Comparison of ENCODE assay signal across 8 cellular contexts in genomic region chr5:79236970-79237734, GRCh38. TPM values are rescaled to one million over a fixed set of nuclear protein-coding genes. Genes with fewer than 3 reads are reported as not detected.
A peak's percentile ranks its signal among the peaks of the same experiment; 100 is the strongest.
DNase-seq lines count a peak whose midpoint lies in the region; ATAC-seq, FAIRE-seq and TF ChIP-seq lines count a peak whose summit lies in the region.

No MANE protein-coding gene starts in this region.

- no peaks in the 10 kb centered on the region for H3K36me3 ChIP-seq in HUES64 (ENCODE audit: insufficient read depth, low read length)
- no peaks in the 10 kb centered on the region for H3K36me3 ChIP-seq in K562 (ENCODE audit: control insufficient read depth, insufficient read depth, low read length)
- H3K36me3 ChIP-seq in skeletal muscle tissue (ENCODE audit: control insufficient read depth in 3 of 3, insufficient read depth in 3 of 3, low read length in 3 of 3), result peaks cover 0 to 4% (median 0%) of the 10 kb centered on the region in 3 donors

- H3K27me3 Mint-ChIP-seq in T-helper 1 cell treated with Interleukin-12 subunit alpha and Interleukin-12 subunit beta and Interleukin-4 antibody, amounts not matched to agents 30 μg/mL and 1 μg/mL, for 36 hours (ENCODE audit: low read depth), result no peaks in the 10 kb centered on the region

- H3K4me1 ChIP-seq in HUES64 (ENCODE audit: insufficient read depth, low read length), result peaks cover 20% of the 10 kb centered on the region
- peaks cover 0 to 20% of the 10 kb centered on the region in 2 experiments; a peak in 3 of 5 replicates for H3K4me1 ChIP-seq in K562 (replicated peaks in 1 of 2; ENCODE audit: control insufficient read depth in 2 of 2, insufficient read depth in 2 of 2, low read length in 2 of 2)
- H3K4me1 ChIP-seq in skeletal muscle tissue (ENCODE audit: control insufficient read depth in 3 of 3, insufficient read depth in 3 of 3, low read length in 3 of 3), result peaks cover 11 to 17% (median 11%) of the 10 kb centered on the region in 3 donors

- peak overlapping the region; percentile 34 for H3K27ac Mint-ChIP-seq in T-helper 1 cell treated with Interleukin-12 subunit alpha and Interleukin-12 subunit beta and Interleukin-4 antibody, amounts not matched to agents 30 μg/mL and 1 μg/mL, for 36 hours

- no peak for FAIRE-seq in K562 (lab: Jason Lieb, UNC)

- H3K79me2 ChIP-seq in K562 (ENCODE audit: control insufficient read depth, insufficient read depth, low read length), result peaks cover 50% of the 10 kb centered on the region

- H3K27ac ChIP-seq in HUES64 (ENCODE audit: low read depth, low read length) (peak overlapping the region; percentile 90; the same call in 1 of the 2 replicates), K562 (ENCODE audit: extremely low read depth, low read depth, low read length) (peak overlapping the region; percentile 73), skeletal muscle tissue (ENCODE audit: low read depth, low read length) (peak overlapping the region; percentile 94)

- H3K9ac ChIP-seq in HUES64 (ENCODE audit: low read depth, low read length) (peak overlapping the region; percentile 91), K562 (ENCODE audit: insufficient read depth in 1 of 2, low read depth in 2 of 2, low read length in 2 of 2) (peak overlapping the region; percentile 74 to 94), skeletal muscle tissue (ENCODE audit: low read depth in 1 of 3, low read length in 3 of 3) (peak overlapping the region; percentile 89 to 96 (median 93))

- CTCF ChIA-PET in K562 (lab: Yijun Ruan, JAX; ENCODE audit: low intra/inter-chr PET ratio), result no interaction called here

- H3K9me1 ChIP-seq in K562 (ENCODE audit: control insufficient read depth, insufficient read depth, low read length), result no peaks in the 10 kb centered on the region

- no peak for TF ChIP-seq POLR2A in K562 (conservative IDR thresholded peaks at IDR 0.05)

- no peaks in the 10 kb centered on the region for H3K9me3 Mint-ChIP-seq in T-helper 1 cell treated with Interleukin-12 subunit alpha and Interleukin-12 subunit beta and Interleukin-4 antibody, amounts not matched to agents 30 μg/mL and 1 μg/mL, for 36 hours

- no peaks in the 10 kb centered on the region for H4K20me1 ChIP-seq in K562 (replicated peaks; ENCODE audit: control insufficient read depth, insufficient read depth, low read length)

- DNase-seq in C1 segment of cervical spinal cord (lab: John Stamatoyannopoulos, UW), result peak in 8 of 14 donors; percentile 29 to 60 (median 40)
- peak; percentile 22 to 68 (median 46) for DNase-seq in K562 (ENCODE audit: extremely low read depth in 1 of 4, low spot score in 3 of 4)
- DNase-seq in DMS153 (lab: John Stamatoyannopoulos, UW), result no peak

- peak overlapping the region; percentile 80 for H3K4me2 ChIP-seq in K562 (ENCODE audit: insufficient read depth, low read length)

- POLR2A ChIA-PET in K562 (lab: Yijun Ruan, JAX), result interaction anchor here (0.6 to 2.4 kb wide), 9 partner anchors 11 to 231 kb away, joined by 3 to 16 read pairs (median 4); no protein-coding TSS in a partner anchor

- no peak for TF ChIP-seq RAD21 in K562 (CRISPR knock-in tag; conservative IDR thresholded peaks at IDR 0.05 in 1 of 2, IDR thresholded peaks at IDR 0.05 in 1 of 2)

- no TSS peak for BruUV-seq in K562 (replicated peaks; lab: Mats Ljungman, UMichigan)

- peak overlapping the region; percentile 94 for H2AFZ ChIP-seq in K562 (ENCODE audit: low read depth, low read length)

- peaks cover 1% of the 10 kb centered on the region for H3K36me3 Mint-ChIP-seq in T-helper 1 cell treated with Interleukin-12 subunit alpha and Interleukin-12 subunit beta and Interleukin-4 antibody, amounts not matched to agents 30 μg/mL and 1 μg/mL, for 36 hours (ENCODE audit: low read depth)

- no peak for TF ChIP-seq CTCF in K562 (IDR thresholded peaks at IDR 0.05 in 2 of 3, conservative IDR thresholded peaks at IDR 0.05 in 1 of 3; ENCODE audit: insufficient read depth in 2 of 3, low read depth in 1 of 3, low read length in 3 of 3)

- intact Hi-C loops in K562 (cut with micrococcal nuclease), result loop anchor here (5.0 kb wide), 2 partner anchors 105 to 275 kb away; partner anchors contain the start of gene HOMER1

- H3K4me3 ChIP-seq in HUES64 (ENCODE audit: low read length) (peak overlapping the region; percentile 90), K562 (peak overlapping the region; percentile 52), iPS-18c (ENCODE audit: insufficient read depth, low read depth, low read length) (peak overlapping the region; percentile 94), skeletal muscle tissue (ENCODE audit: low read length in 3 of 3) (peak overlapping the region; percentile 94 to 97 (median 96))

- H3K4me1 Mint-ChIP-seq in T-helper 1 cell treated with Interleukin-12 subunit alpha and Interleukin-12 subunit beta and Interleukin-4 antibody, amounts not matched to agents 30 μg/mL and 1 μg/mL, for 36 hours (ENCODE audit: low read depth), result peaks cover 23% of the 10 kb centered on the region

- peak overlapping the region; percentile 85 for H3K4me3 Mint-ChIP-seq in T-helper 1 cell treated with Interleukin-12 subunit alpha and Interleukin-12 subunit beta and Interleukin-4 antibody, amounts not matched to agents 30 μg/mL and 1 μg/mL, for 36 hours

- peak; percentile 20 for ATAC-seq in GM19463 (IDR thresholded peaks at IDR 0.05; ENCODE audit: unreplicated experiment)
- ATAC-seq in K562, result peak; percentile 68

- no peak for TF ChIP-seq EP300 in K562 (IDR thresholded peaks at IDR 0.05; ENCODE audit: low read length)

- under 1% methylated on average over 61 of the region's 61 CpGs for WGBS in HUES64
- 2% methylated on average over 51 of the region's 61 CpGs for WGBS in K562 (ENCODE audit: insufficient coverage, low coverage, missing lambda C conversion rate)

- in situ Hi-C loops in K562 (cut with MboI), result no loop called here

- H3K27me3 ChIP-seq in HUES64 (ENCODE audit: insufficient read depth, low read length) (peaks cover 25% of the 10 kb centered on the region), K562 (ENCODE audit: control insufficient read depth in 2 of 2, insufficient read depth in 2 of 2, low read length in 2 of 2) (no peaks in the 10 kb centered on the region), skeletal muscle tissue (ENCODE audit: control insufficient read depth in 3 of 3, insufficient read depth in 3 of 3, low read length in 3 of 3) (no peaks in the 10 kb centered on the region)

- no peaks in the 10 kb centered on the region for H3K9me3 ChIP-seq in HUES64 (ENCODE audit: insufficient read depth, low read depth, low read length)
- H3K9me3 ChIP-seq in K562 (replicated peaks; ENCODE audit: control insufficient read depth, insufficient read depth, low read depth, low read length), result no peaks in the 10 kb centered on the region
- peaks cover 4% of the 10 kb centered on the region for H3K9me3 ChIP-seq in iPS-18c (ENCODE audit: control insufficient read depth, insufficient read depth, low read length)
- no peaks in the 10 kb centered on the region for H3K9me3 ChIP-seq in skeletal muscle tissue (ENCODE audit: control insufficient read depth in 3 of 3, low read length in 3 of 3)

TF ChIP-seq in K562, 482 proteins besides CTCF, POLR2A, EP300 and RAD21 (continues in another document):
- no peak for TF ChIP-seq CREB5 (CRISPR knock-in tag; IDR thresholded peaks at IDR 0.05)
- peak; percentile 62; the same call in 1 of the 2 replicates for TF ChIP-seq ZEB2 (IDR thresholded peaks at IDR 0.05)
- 0 out of 2 replicates have a peak, but pooled peaks have one; percentile 20 for TF ChIP-seq ZC3H4 (CRISPR knock-in tag; IDR thresholded peaks at IDR 0.05; ENCODE audit: borderline replicate concordance)
- TF ChIP-seq MYC (IDR thresholded peaks at IDR 0.05; ENCODE audit: low read depth, low read length), result no peak; the same call in 1 of the 2 replicates
- 0 out of 2 replicates have a peak, but pooled peaks have one; percentile 26 for TF ChIP-seq MYC (CRISPR knock-in tag; IDR thresholded peaks at IDR 0.05; ENCODE audit: borderline replicate concordance, low read depth)

RNA-seq across cellular contexts. Expression of gene JMY, which starts 1.2 kb away (rescaled TPM):
- 4.3 TPM for polyA plus RNA-seq in HUES64 (2013, experiment 1 of 2)
- polyA plus RNA-seq in HUES64 (2013, experiment 2 of 2), result 3.8 TPM
- total RNA-seq in K562 (2011; cell fraction: chromatin; rRNA removed; ENCODE audit: low replicate concordance), result 3.2 and 10.4 TPM in 2 replicates
- 2.8 and 3.8 TPM in 2 replicates for total RNA-seq in K562 (2011; cell fraction: nucleolus; rRNA removed)
- 5.1 and 7.3 TPM in 2 replicates for total RNA-seq in K562 (2011; cell fraction: nucleoplasm; rRNA removed)
- total RNA-seq in K562 (2014; rRNA removed) (4.5 and 4.7 TPM in 2 replicates), K562 (2014; rRNA removed; fragmentation: Illumina TruSeq; extraction: Trizol) (5.2 and 6.5 TPM in 2 replicates), K562 (2015; rRNA removed; fragmentation: Illumina TruSeq; extraction: Trizol) (2.3 and 2.5 TPM in 2 replicates), K562 (2021) (4.6 and 5.5 TPM in 2 replicates), skeletal muscle tissue (10.4 TPM)
- polyA plus RNA-seq in K562 (2011; rRNA removed) (2.3 and 2.5 TPM in 2 replicates), K562 (2014; fragmentation: Illumina TruSeq; extraction: Trizol) (3.7 and 3.9 TPM in 2 replicates), K562 (2014; fragmentation: Nextera tagmentation; extraction: Ambion mirVana) (1 to 10 TPM; 1.1 TPM), K562 (2014; rRNA removed) (2.8 and 3.9 TPM in 2 replicates)
- 0.34 and 1.0 TPM in 2 replicates for polyA plus RNA-seq in K562 (2011; cell fraction: cytosol; rRNA removed)
- polyA plus RNA-seq in K562 (2011; cell fraction: nucleus; rRNA removed), result 2.5 and 4.0 TPM in 2 replicates
- 2.0 and 4.4 TPM in 2 replicates for polyA plus RNA-seq in K562 (2012)
- 4.7 and 6.1 TPM in 2 replicates for polyA minus RNA-seq in K562 (2011; rRNA and poly(A)+ RNA removed)
- 2.6 TPM in 2 replicates for polyA minus RNA-seq in K562 (2011; cell fraction: cytosol; rRNA and poly(A)+ RNA removed)
- 3.1 and 5.4 TPM in 2 replicates for polyA minus RNA-seq in K562 (2011; cell fraction: nucleus; rRNA and poly(A)+ RNA removed)
